ENCODE assay signal across 8 cellular contexts in genomic region chr3:46976326-46977190, GRCh38. TPM values are rescaled to one million over a fixed set of nuclear protein-coding genes. Genes with fewer than 3 reads are reported as not detected.
DNase-seq lines count a peak whose midpoint lies in the region; ATAC-seq, FAIRE-seq and TF ChIP-seq lines count a peak whose summit lies in the region.

Gene CCDC12 (minus strand): TSS chr3:46976745. CDS start chr3:46976732, 13 bp downstream.

- DNase-seq in Ammon's horn (ENCODE audit: low spot score) = peak; percentile 99
- peak; percentile 95 for DNase-seq in GM19239 (ENCODE audit: insufficient read length, low spot score)
- DNase-seq in NCI-H526 (lab: John Stamatoyannopoulos, UW) = peak; percentile 97
- DNase-seq in activated CD4-positive, alpha-beta T cell treated with anti-CD3 and anti-CD28 coated beads, Interleukin-2, amount 10 ng/mL, durations not matched to agents 24 days and 14 days = peak; percentile 98
- peak; percentile 99 for DNase-seq in coronary artery (ENCODE audit: low spot score)
- peak; percentile 93 to 97 for DNase-seq in left colon
- DNase-seq in stimulated activated CD4-positive, alpha-beta T cell treated with anti-CD3 and anti-CD28 coated beads, Interleukin-1b, Interleukin-23, amount 100 ng/mL, for 48 hours = peak; percentile 95

- ATAC-seq in HG03457 (IDR thresholded peaks at IDR 0.05; ENCODE audit: unreplicated experiment) = peak; percentile 52
- peak; percentile 71 for ATAC-seq in left colon

- H3K27ac Mint-ChIP-seq in activated CD4-positive, alpha-beta T cell treated with anti-CD3 and anti-CD28 coated beads, Interleukin-2, amount 10 ng/mL, durations not matched to agents 24 days and 14 days = peak within 1 kb of the TSS; percentile 99

- intact Hi-C loops in activated CD4-positive, alpha-beta T cell treated with anti-CD3 and anti-CD28 coated beads, Interleukin-2, amount 10 ng/mL, durations not matched to agents 24 days and 14 days (cut with micrococcal nuclease) = loop anchor here (1.0 to 5.0 kb wide), 3 partner anchors 17 to 186 kb away; partner anchors contain the start of gene SETD2
- intact Hi-C loops in left colon (cut with DNase I, micrococcal nuclease) = no loop called here

- H3K9me3 Mint-ChIP-seq in activated CD4-positive, alpha-beta T cell treated with anti-CD3 and anti-CD28 coated beads, Interleukin-2, amount 10 ng/mL, durations not matched to agents 24 days and 14 days = no peaks in the 10 kb centered on the region

- peak within 1 kb of the TSS; percentile 85 for H3K4me3 ChIP-seq in coronary artery

- peaks cover 55% of the 10 kb centered on the region for H3K4me1 Mint-ChIP-seq in activated CD4-positive, alpha-beta T cell treated with anti-CD3 and anti-CD28 coated beads, Interleukin-2, amount 10 ng/mL, durations not matched to agents 24 days and 14 days

- peak within 1 kb of the TSS; percentile 98 for H3K4me3 Mint-ChIP-seq in activated CD4-positive, alpha-beta T cell treated with anti-CD3 and anti-CD28 coated beads, Interleukin-2, amount 10 ng/mL, durations not matched to agents 24 days and 14 days

- H3K27me3 Mint-ChIP-seq in activated CD4-positive, alpha-beta T cell treated with anti-CD3 and anti-CD28 coated beads, Interleukin-2, amount 10 ng/mL, durations not matched to agents 24 days and 14 days = peaks cover 2% of the 10 kb centered on the region

- TF ChIP-seq CTCF in coronary artery (IDR thresholded peaks at IDR 0.05) = no peak

- peak; percentile 91 for FAIRE-seq in GM19239 (lab: Jason Lieb, UNC)

- peaks cover 33% of the 10 kb centered on the region for H3K36me3 Mint-ChIP-seq in activated CD4-positive, alpha-beta T cell treated with anti-CD3 and anti-CD28 coated beads, Interleukin-2, amount 10 ng/mL, durations not matched to agents 24 days and 14 days (ENCODE audit: low read depth)

- peak within 1 kb of the TSS; percentile 90 to 93 for H3K27ac ChIP-seq in coronary artery

RNA-seq across cellular contexts. Expression of gene CCDC12, which starts in this region (rescaled TPM):
- 55.3 and 66.2 TPM in 2 replicates for total RNA-seq in activated CD4-positive, alpha-beta T cell treated with anti-CD3 and anti-CD28 coated beads, Interleukin-2, amount 10 ng/mL, durations not matched to agents 24 days and 14 days
- total RNA-seq in left colon = 10 to 100 TPM; 40.0 to 54.4 TPM

Comparison
In these comparisons a context has a peak if more than half of its experiments do, and no peak if none do; other contexts are left out.
1. Peak in every context shown above with its lines: DNase-seq, ATAC-seq, H3K4me3 ChIP-seq and H3K27ac ChIP-seq.